1 cellular context compared by ENCODE assay signal in the genomic region with DNA sequence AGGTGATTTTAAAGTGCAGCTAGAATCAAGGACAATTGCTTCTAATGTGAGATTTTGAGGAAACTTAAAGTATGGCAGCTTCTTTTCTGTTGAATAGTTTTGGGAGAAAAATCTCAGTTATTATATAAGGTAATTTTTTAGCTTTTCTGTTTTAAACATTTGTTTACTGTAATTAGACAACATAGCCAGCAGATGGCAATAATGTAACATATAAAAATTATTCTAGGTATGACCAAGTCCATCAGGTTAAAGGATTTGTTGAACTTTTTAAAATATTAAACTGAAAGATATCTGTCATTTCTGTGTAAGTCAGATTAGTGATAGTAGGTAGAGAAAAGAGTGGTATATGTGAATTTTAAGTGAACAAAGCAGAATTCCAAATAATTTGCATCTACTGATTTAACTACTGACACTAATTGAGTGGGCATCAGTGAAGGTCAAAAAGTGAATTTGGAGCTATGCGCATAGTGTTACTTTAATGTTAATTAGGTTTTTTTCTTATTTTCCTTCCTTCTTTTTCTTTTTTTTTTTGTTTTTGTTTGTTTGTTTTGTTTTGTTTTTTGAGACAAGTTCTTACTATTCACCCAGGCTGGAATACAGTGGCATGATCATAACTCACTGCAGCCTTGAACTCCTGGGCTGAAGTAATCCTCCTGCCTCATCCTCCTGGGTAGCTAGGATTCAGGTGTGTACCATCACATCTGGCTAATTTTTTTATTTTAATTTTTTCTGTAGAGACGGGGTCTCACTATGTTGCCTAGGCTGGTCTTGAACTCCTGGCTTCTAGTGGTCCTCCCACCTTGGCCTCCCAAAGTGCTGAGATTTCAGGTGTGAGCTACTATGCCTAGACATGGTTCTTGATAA.
TF ChIP-seq lines count a peak whose summit lies in the region.

No MANE protein-coding gene starts in this region.

TF ChIP-seq in liver, 16 proteins besides CTCF, POLR2A, EP300 and RAD21:
- TF ChIP-seq, protein P1, sequence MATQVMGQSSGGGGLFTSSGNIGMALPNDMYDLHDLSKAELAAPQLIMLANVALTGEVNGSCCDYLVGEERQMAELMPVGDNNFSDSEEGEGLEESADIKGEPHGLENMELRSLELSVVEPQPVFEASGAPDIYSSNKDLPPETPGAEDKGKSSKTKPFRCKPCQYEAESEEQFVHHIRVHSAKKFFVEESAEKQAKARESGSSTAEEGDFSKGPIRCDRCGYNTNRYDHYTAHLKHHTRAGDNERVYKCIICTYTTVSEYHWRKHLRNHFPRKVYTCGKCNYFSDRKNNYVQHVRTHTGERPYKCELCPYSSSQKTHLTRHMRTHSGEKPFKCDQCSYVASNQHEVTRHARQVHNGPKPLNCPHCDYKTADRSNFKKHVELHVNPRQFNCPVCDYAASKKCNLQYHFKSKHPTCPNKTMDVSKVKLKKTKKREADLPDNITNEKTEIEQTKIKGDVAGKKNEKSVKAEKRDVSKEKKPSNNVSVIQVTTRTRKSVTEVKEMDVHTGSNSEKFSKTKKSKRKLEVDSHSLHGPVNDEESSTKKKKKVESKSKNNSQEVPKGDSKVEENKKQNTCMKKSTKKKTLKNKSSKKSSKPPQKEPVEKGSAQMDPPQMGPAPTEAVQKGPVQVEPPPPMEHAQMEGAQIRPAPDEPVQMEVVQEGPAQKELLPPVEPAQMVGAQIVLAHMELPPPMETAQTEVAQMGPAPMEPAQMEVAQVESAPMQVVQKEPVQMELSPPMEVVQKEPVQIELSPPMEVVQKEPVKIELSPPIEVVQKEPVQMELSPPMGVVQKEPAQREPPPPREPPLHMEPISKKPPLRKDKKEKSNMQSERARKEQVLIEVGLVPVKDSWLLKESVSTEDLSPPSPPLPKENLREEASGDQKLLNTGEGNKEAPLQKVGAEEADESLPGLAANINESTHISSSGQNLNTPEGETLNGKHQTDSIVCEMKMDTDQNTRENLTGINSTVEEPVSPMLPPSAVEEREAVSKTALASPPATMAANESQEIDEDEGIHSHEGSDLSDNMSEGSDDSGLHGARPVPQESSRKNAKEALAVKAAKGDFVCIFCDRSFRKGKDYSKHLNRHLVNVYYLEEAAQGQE (IDR thresholded peaks at IDR 0.05): no peak
- TF ChIP-seq, protein P2, sequence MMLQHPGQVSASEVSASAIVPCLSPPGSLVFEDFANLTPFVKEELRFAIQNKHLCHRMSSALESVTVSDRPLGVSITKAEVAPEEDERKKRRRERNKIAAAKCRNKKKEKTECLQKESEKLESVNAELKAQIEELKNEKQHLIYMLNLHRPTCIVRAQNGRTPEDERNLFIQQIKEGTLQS (IDR thresholded peaks at IDR 0.05): no peak
- TF ChIP-seq FOXA1 (IDR thresholded peaks at IDR 0.05) (no peak), YY1 (IDR thresholded peaks at IDR 0.05) (no peak), FOXA2 (IDR thresholded peaks at IDR 0.05) (no peak), GABPA (IDR thresholded peaks at IDR 0.05 in 1 of 2, conservative IDR thresholded peaks at IDR 0.05 in 1 of 2) (no peak), HNF4A (conservative IDR thresholded peaks at IDR 0.05) (no peak), HNF4G (IDR thresholded peaks at IDR 0.05) (no peak), TAF1 (conservative IDR thresholded peaks at IDR 0.05) (no peak), NR2F2 (IDR thresholded peaks at IDR 0.05) (no peak), RXRA (IDR thresholded peaks at IDR 0.05) (no peak), SP1 (IDR thresholded peaks at IDR 0.05) (no peak), EGR1 (IDR thresholded peaks at IDR 0.05; ENCODE audit: low read depth in 2 of 2) (no peak), JUND (IDR thresholded peaks at IDR 0.05) (no peak)
- TF ChIP-seq, protein P3, sequence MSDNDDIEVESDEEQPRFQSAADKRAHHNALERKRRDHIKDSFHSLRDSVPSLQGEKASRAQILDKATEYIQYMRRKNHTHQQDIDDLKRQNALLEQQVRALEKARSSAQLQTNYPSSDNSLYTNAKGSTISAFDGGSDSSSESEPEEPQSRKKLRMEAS (IDR thresholded peaks at IDR 0.05): no peak
- TF ChIP-seq, protein P4, sequence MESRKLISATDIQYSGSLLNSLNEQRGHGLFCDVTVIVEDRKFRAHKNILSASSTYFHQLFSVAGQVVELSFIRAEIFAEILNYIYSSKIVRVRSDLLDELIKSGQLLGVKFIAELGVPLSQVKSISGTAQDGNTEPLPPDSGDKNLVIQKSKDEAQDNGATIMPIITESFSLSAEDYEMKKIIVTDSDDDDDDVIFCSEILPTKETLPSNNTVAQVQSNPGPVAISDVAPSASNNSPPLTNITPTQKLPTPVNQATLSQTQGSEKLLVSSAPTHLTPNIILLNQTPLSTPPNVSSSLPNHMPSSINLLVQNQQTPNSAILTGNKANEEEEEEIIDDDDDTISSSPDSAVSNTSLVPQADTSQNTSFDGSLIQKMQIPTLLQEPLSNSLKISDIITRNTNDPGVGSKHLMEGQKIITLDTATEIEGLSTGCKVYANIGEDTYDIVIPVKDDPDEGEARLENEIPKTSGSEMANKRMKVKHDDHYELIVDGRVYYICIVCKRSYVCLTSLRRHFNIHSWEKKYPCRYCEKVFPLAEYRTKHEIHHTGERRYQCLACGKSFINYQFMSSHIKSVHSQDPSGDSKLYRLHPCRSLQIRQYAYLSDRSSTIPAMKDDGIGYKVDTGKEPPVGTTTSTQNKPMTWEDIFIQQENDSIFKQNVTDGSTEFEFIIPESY (IDR thresholded peaks at IDR 0.05): no peak
TF ChIP-seq in liver: peak in this region for 0.
